In the genomic region with DNA sequence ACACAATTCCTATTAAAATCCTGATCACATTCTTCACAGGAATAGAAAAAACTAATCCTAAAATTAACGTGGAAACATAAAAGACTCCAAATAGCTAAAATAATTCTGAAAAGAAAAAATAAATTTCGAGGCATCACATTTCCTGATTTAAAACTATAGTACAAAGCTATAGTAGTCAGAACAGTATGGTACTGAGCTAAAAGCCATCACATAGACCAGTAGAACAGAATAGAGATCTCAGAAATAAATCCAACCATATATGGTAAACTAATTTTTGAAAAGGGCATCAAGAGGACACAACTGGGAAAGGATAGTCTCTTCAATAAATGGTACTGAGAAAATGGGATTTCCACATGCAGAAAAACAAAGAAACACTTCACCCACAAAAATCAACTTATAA, we compare ENCODE assay signal across 7 cellular contexts.
"Had no signal": no experiment of that assay in that cellular context is flagged by ENCODE, and none has a peak within 500 bp of the region (broad histone marks: within the 10 kb centered on the region; RNA-seq: fewer than 3 reads in every experiment).

No MANE protein-coding gene starts in this region.

- H3K27ac Mint-ChIP-seq: H9, IgD-negative memory B cell had no signal

- FAIRE-seq: H54 had no signal

- H3K4me3 Mint-ChIP-seq: H9, IgD-negative memory B cell had no signal

- H3K4me1 Mint-ChIP-seq: H9, IgD-negative memory B cell had no signal

- DNase-seq: GM23248, GOT3, H9, HCEC 1CT, KG1 had no signal

- H2AFZ ChIP-seq: GM23248 had no signal

- H3K4me3 ChIP-seq: GM23248 had no signal

- H3K27ac ChIP-seq: GM23248 had no signal

- H3K9ac ChIP-seq: GM23248 had no signal
